16 cellular contexts compared by ENCODE assay signal in genomic region chr11:10457901-10458300, GRCh38. TPM values are rescaled to one million over a fixed set of nuclear protein-coding genes. Genes with fewer than 3 reads are reported as not detected.
DNase-seq lines count a peak whose midpoint lies in the region; ATAC-seq and TF ChIP-seq lines count a peak whose summit lies in the region.
"Had no signal": no experiment of that assay in that cellular context is flagged by ENCODE, and none has a peak within 500 bp of the region (broad histone marks: within the 10 kb centered on the region; RNA-seq: fewer than 3 reads in every experiment).

No MANE protein-coding gene starts in this region.

- H3K36me3 ChIP-seq in CD4-positive, CD25-positive, alpha-beta regulatory T cell (ENCODE audit: control insufficient read depth, insufficient read depth, low read length): peaks cover 18% of the 10 kb centered on the region
- H3K36me3 ChIP-seq in left ventricle myocardium inferior: no peaks in the 10 kb centered on the region
- H3K36me3 ChIP-seq: cardiac muscle cell had no signal

- peaks cover 6% of the 10 kb centered on the region for H3K27me3 Mint-ChIP-seq in CD4-positive, CD25-positive, alpha-beta regulatory T cell
- no peaks in the 10 kb centered on the region for H3K27me3 Mint-ChIP-seq in activated CD8-positive, alpha-beta T cell treated with anti-CD3 and anti-CD28 coated beads for 36 hours
- no peaks in the 10 kb centered on the region for H3K27me3 Mint-ChIP-seq in memory B cell

- H3K4me1 ChIP-seq in CD4-positive, CD25-positive, alpha-beta regulatory T cell (ENCODE audit: control insufficient read depth, insufficient read depth, low read length, poor library complexity, severe bottlenecking): peaks cover 56% of the 10 kb centered on the region
- peaks cover 12% of the 10 kb centered on the region for H3K4me1 ChIP-seq in left ventricle myocardium inferior

- CTCF ChIA-PET in activated CD8-positive, alpha-beta T cell treated with anti-CD3 and anti-CD28 coated beads for 36 hours (lab: Charles Lee): interaction anchor here (5.5 to 6.4 kb wide), 2 partner anchors 44 to 83 kb away, joined by 26 to 40 read pairs; partner anchors contain the start of gene RNF141

- peaks cover 11% of the 10 kb centered on the region for H3K36me3 Mint-ChIP-seq in CD4-positive, CD25-positive, alpha-beta regulatory T cell
- peaks cover 23% of the 10 kb centered on the region for H3K36me3 Mint-ChIP-seq in activated CD8-positive, alpha-beta T cell treated with anti-CD3 and anti-CD28 coated beads for 36 hours (ENCODE audit: low read depth)
- peaks cover 10% of the 10 kb centered on the region for H3K36me3 Mint-ChIP-seq in memory B cell

- peak overlapping the region; percentile 77 for H3K4me3 ChIP-seq in CD4-positive, CD25-positive, alpha-beta regulatory T cell (ENCODE audit: low read depth, low read length)
- H3K4me3 ChIP-seq in GM12875 (ENCODE audit: low read depth, low read length) (peak overlapping the region; percentile 79), left ventricle myocardium inferior (no peak overlapping the region)
- H3K4me3 ChIP-seq: cardiac muscle cell had no signal

- H3K27ac ChIP-seq in CD4-positive, CD25-positive, alpha-beta regulatory T cell (ENCODE audit: insufficient read depth, low read length, poor library complexity, severe bottlenecking): peak overlapping the region; percentile 63
- H3K27ac ChIP-seq in left ventricle myocardium inferior (replicated peaks): no peak overlapping the region
- H3K27ac ChIP-seq: cardiac muscle cell, epithelial cell of prostate had no signal

- no peak for DNase-seq in CD4-positive, CD25-positive, alpha-beta regulatory T cell
- DNase-seq in activated CD8-positive, alpha-beta T cell treated with anti-CD3 and anti-CD28 coated beads for 36 hours: no peak
- DNase-seq in memory B cell (ENCODE audit: low spot score in 2 of 2) (no peak), left ventricle myocardium inferior (no peak), AG08396 (ENCODE audit: low spot score) (no peak), NCI-H187 treated with DMSO at 0.1 percent for 48 hours (lab: John Stamatoyannopoulos, UW) (no peak), left colon (no peak)
- DNase-seq: activated effector memory CD4-positive, alpha-beta T cell treated with anti-CD3 and anti-CD28 coated beads, Interleukin-2, amount 50 U/mL, for 16 hours; heart right ventricle; Kasumi-1; NCI-H2029 treated with DMSO at 0.1 percent for 48 hours; NK-92 treated with Interleukin-12 subunit alpha and Interleukin-12 subunit beta, amount 100 ng/mL, for 24 hours; right cardiac atrium had no signal

- ATAC-seq in CD4-positive, CD25-positive, alpha-beta regulatory T cell (ENCODE audit: low read depth in 2 of 2): no peak
- no peak for ATAC-seq in activated CD8-positive, alpha-beta T cell treated with anti-CD3 and anti-CD28 coated beads for 36 hours
- ATAC-seq in memory B cell (ENCODE audit: low read depth) (no peak), left colon (no peak)
- ATAC-seq: heart right ventricle, right cardiac atrium had no signal

- peaks cover 4 to 73% (median 53%) of the 10 kb centered on the region in 4 donors for H3K4me1 Mint-ChIP-seq in CD4-positive, CD25-positive, alpha-beta regulatory T cell
- peaks cover 65% of the 10 kb centered on the region for H3K4me1 Mint-ChIP-seq in activated CD8-positive, alpha-beta T cell treated with anti-CD3 and anti-CD28 coated beads for 36 hours (ENCODE audit: low read depth)
- H3K4me1 Mint-ChIP-seq in memory B cell: peaks cover 58% of the 10 kb centered on the region

- H3K27ac Mint-ChIP-seq in CD4-positive, CD25-positive, alpha-beta regulatory T cell: peak overlapping the region; percentile 98 to 99 (median 98)
- H3K27ac Mint-ChIP-seq in activated CD8-positive, alpha-beta T cell treated with anti-CD3 and anti-CD28 coated beads for 36 hours: peak overlapping the region; percentile 97
- H3K27ac Mint-ChIP-seq in memory B cell: peak overlapping the region; percentile 93

- POLR2A ChIA-PET in activated CD8-positive, alpha-beta T cell treated with anti-CD3 and anti-CD28 coated beads for 36 hours (lab: Charles Lee): interaction anchor here (1.7 to 5.8 kb wide), 3 partner anchors 17 to 83 kb away, joined by 4 to 30 read pairs (median 7); partner anchors contain the start of gene RNF141

- peak overlapping the region; percentile 56 to 90 (median 80) for H3K4me3 Mint-ChIP-seq in CD4-positive, CD25-positive, alpha-beta regulatory T cell
- H3K4me3 Mint-ChIP-seq in activated CD8-positive, alpha-beta T cell treated with anti-CD3 and anti-CD28 coated beads for 36 hours: peak overlapping the region; percentile 91
- peak overlapping the region; percentile 98 for H3K4me3 Mint-ChIP-seq in memory B cell

- no peaks in the 10 kb centered on the region for H3K27me3 ChIP-seq in CD4-positive, CD25-positive, alpha-beta regulatory T cell (ENCODE audit: control insufficient read depth, insufficient read depth, low read length)
- H3K27me3 ChIP-seq in left ventricle myocardium inferior (ENCODE audit: low read depth): peaks cover 21% of the 10 kb centered on the region

- TF ChIP-seq CTCF in GM12875 (IDR thresholded peaks at IDR 0.05; ENCODE audit: borderline replicate concordance, insufficient read depth, low read depth, low read length): no peak
- TF ChIP-seq CTCF in activated CD8-positive, alpha-beta T cell treated with anti-CD3 and anti-CD28 coated beads for 36 hours (IDR thresholded peaks at IDR 0.05): no peak
- TF ChIP-seq CTCF in left ventricle myocardium inferior (IDR thresholded peaks at IDR 0.05; ENCODE audit: borderline replicate concordance): no peak

- no peaks in the 10 kb centered on the region for H3K9me3 Mint-ChIP-seq in CD4-positive, CD25-positive, alpha-beta regulatory T cell
- no peaks in the 10 kb centered on the region for H3K9me3 Mint-ChIP-seq in activated CD8-positive, alpha-beta T cell treated with anti-CD3 and anti-CD28 coated beads for 36 hours
- H3K9me3 Mint-ChIP-seq in memory B cell: no peaks in the 10 kb centered on the region

- H3K9me3 ChIP-seq in CD4-positive, CD25-positive, alpha-beta regulatory T cell (ENCODE audit: control insufficient read depth in 2 of 2, low read length in 2 of 2): no peaks in the 10 kb centered on the region
- H3K9me3 ChIP-seq in left ventricle myocardium inferior (replicated peaks): no peaks in the 10 kb centered on the region
- H3K9me3 ChIP-seq: heart right ventricle had no signal

- intact Hi-C loops in activated CD8-positive, alpha-beta T cell treated with anti-CD3 and anti-CD28 coated beads for 36 hours (cut with micrococcal nuclease): loop anchor here (5.0 kb wide), 1 partner anchor 79 kb away; no protein-coding TSS in a partner anchor
- intact Hi-C loops in left ventricle myocardium inferior (cut with micrococcal nuclease) (no loop called here), left colon (cut with DNase I, micrococcal nuclease) (no loop called here)

RNA-seq across cellular contexts. Expression of gene AMPD3, which starts 2.8 kb away (rescaled TPM):
- 19.7 TPM for total RNA-seq in CD4-positive, CD25-positive, alpha-beta regulatory T cell
- polyA plus RNA-seq in CD4-positive, CD25-positive, alpha-beta regulatory T cell: 10 to 100 TPM in 1 of 4 donors, 1 to 10 TPM in 3; 6.4 to 11.9 (median 7.3) TPM
- total RNA-seq in activated CD8-positive, alpha-beta T cell treated with anti-CD3 and anti-CD28 coated beads for 36 hours: 10 to 100 TPM; 31.1 to 34.2 TPM
- total RNA-seq in left ventricle myocardium inferior (3.4 TPM), left colon (10 to 100 TPM; 12.0 to 15.0 TPM)
